ENCODE assay signal across 1 cellular context in the genomic region with DNA sequence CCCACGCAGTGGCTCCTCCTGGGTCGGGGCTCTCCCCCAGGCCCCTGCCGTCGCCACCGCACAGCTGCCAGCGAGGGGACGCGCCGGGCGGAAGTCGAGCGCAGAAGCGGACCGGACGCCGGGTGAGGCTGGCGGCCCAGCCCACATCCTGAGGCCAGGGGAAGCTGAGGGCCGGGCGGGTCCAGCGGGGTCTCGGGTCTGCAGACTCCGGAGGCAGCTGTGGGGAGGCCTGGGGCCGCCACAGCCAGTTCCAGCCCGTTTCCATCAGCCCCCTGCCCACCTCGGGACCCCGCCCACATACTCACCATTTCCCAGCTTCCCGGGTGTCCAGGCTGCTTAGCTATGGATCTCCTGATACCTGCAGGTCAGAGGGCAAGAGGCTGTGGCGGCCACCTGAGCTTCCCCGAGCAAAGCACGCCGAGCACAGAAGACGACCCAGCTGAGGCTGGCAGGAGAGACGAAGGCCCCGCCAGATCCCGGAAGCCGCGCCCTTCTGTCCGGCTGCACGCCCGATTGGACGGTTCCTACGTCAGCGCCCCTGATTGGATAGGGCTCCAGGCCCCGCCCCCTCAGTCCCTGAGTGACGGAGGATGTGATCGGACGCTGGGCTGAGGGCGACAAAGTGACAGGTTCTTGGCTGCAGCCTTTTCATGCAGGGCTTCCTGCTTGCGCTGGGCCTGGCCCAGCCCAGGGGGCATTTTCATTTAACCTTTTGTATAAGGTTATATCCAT.
A peak's percentile ranks its signal among the peaks of the same experiment; 100 is the strongest.
TF ChIP-seq lines count a peak whose summit lies in the region.

No MANE protein-coding gene starts in this region.

TF ChIP-seq in HepG2, 621 proteins besides CTCF, POLR2A, EP300 and RAD21 (continued from another document):
- TF ChIP-seq, protein P1, sequence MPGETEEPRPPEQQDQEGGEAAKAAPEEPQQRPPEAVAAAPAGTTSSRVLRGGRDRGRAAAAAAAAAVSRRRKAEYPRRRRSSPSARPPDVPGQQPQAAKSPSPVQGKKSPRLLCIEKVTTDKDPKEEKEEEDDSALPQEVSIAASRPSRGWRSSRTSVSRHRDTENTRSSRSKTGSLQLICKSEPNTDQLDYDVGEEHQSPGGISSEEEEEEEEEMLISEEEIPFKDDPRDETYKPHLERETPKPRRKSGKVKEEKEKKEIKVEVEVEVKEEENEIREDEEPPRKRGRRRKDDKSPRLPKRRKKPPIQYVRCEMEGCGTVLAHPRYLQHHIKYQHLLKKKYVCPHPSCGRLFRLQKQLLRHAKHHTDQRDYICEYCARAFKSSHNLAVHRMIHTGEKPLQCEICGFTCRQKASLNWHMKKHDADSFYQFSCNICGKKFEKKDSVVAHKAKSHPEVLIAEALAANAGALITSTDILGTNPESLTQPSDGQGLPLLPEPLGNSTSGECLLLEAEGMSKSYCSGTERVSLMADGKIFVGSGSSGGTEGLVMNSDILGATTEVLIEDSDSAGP (CRISPR knock-in tag; IDR thresholded peaks at IDR 0.05; ENCODE audit: borderline replicate concordance) = peak; percentile 78; the same call in 1 of the 2 replicates
- peak; percentile 57 for TF ChIP-seq BORCS8-MEF2B (CRISPR knock-in tag; IDR thresholded peaks at IDR 0.05)
- TF ChIP-seq, protein P2, sequence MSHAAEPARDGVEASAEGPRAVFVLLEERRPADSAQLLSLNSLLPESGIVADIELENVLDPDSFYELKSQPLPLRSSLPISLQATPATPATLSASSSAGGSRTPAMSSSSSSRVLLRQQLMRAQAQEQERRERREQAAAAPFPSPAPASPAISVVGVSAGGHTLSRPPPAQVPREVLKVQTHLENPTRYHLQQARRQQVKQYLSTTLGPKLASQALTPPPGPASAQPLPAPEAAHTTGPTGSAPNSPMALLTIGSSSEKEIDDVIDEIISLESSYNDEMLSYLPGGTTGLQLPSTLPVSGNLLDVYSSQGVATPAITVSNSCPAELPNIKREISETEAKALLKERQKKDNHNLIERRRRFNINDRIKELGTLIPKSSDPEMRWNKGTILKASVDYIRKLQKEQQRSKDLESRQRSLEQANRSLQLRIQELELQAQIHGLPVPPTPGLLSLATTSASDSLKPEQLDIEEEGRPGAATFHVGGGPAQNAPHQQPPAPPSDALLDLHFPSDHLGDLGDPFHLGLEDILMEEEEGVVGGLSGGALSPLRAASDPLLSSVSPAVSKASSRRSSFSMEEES (CRISPR knock-in tag; IDR thresholded peaks at IDR 0.05) = peak; percentile 17; the same call in 1 of the 2 replicates
- TF ChIP-seq ZBTB21 (CRISPR knock-in tag; IDR thresholded peaks at IDR 0.05) = no peak
- TF ChIP-seq MXI1 (IDR thresholded peaks at IDR 0.05; ENCODE audit: borderline replicate concordance, low read depth, low read length) = peak; percentile 93
- TF ChIP-seq ZNF615 (CRISPR knock-in tag; IDR thresholded peaks at IDR 0.05; ENCODE audit: borderline replicate concordance) = no peak
- 0 out of 2 replicates have a peak, but pooled peaks have one; percentile 43 for TF ChIP-seq ZNF225 (CRISPR knock-in tag; IDR thresholded peaks at IDR 0.05)
- 0 out of 2 replicates have a peak, but pooled peaks have one; percentile 31 for TF ChIP-seq ZNF124 (CRISPR knock-in tag; IDR thresholded peaks at IDR 0.05)
- TF ChIP-seq RBFOX2 (IDR thresholded peaks at IDR 0.05; ENCODE audit: low read depth, low read length) = peak; percentile 74
- TF ChIP-seq KDM3A (CRISPR knock-in tag; IDR thresholded peaks at IDR 0.05; ENCODE audit: low read depth) = peak; percentile 61; the same call in 1 of the 2 replicates
- peak; percentile 91 for TF ChIP-seq ELF1 (CRISPR knock-in tag; IDR thresholded peaks at IDR 0.05)
- TF ChIP-seq IKZF4 (CRISPR knock-in tag; IDR thresholded peaks at IDR 0.05; ENCODE audit: borderline replicate concordance, low read depth, not compliant biosample characterization) = peak; percentile 30
- no peak for TF ChIP-seq ZNF839 (CRISPR knock-in tag; IDR thresholded peaks at IDR 0.05; ENCODE audit: borderline replicate concordance)
- TF ChIP-seq, protein P3, sequence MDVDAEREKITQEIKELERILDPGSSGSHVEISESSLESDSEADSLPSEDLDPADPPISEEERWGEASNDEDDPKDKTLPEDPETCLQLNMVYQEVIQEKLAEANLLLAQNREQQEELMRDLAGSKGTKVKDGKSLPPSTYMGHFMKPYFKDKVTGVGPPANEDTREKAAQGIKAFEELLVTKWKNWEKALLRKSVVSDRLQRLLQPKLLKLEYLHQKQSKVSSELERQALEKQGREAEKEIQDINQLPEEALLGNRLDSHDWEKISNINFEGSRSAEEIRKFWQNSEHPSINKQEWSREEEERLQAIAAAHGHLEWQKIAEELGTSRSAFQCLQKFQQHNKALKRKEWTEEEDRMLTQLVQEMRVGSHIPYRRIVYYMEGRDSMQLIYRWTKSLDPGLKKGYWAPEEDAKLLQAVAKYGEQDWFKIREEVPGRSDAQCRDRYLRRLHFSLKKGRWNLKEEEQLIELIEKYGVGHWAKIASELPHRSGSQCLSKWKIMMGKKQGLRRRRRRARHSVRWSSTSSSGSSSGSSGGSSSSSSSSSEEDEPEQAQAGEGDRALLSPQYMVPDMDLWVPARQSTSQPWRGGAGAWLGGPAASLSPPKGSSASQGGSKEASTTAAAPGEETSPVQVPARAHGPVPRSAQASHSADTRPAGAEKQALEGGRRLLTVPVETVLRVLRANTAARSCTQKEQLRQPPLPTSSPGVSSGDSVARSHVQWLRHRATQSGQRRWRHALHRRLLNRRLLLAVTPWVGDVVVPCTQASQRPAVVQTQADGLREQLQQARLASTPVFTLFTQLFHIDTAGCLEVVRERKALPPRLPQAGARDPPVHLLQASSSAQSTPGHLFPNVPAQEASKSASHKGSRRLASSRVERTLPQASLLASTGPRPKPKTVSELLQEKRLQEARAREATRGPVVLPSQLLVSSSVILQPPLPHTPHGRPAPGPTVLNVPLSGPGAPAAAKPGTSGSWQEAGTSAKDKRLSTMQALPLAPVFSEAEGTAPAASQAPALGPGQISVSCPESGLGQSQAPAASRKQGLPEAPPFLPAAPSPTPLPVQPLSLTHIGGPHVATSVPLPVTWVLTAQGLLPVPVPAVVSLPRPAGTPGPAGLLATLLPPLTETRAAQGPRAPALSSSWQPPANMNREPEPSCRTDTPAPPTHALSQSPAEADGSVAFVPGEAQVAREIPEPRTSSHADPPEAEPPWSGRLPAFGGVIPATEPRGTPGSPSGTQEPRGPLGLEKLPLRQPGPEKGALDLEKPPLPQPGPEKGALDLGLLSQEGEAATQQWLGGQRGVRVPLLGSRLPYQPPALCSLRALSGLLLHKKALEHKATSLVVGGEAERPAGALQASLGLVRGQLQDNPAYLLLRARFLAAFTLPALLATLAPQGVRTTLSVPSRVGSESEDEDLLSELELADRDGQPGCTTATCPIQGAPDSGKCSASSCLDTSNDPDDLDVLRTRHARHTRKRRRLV (CRISPR knock-in tag; IDR thresholded peaks at IDR 0.05) = no peak
- TF ChIP-seq KDM5B (CRISPR knock-in tag; IDR thresholded peaks at IDR 0.05; ENCODE audit: borderline replicate concordance) = peak; percentile 78; the same call in 1 of the 2 replicates
